ENCODE assay signal across 8 cellular contexts in the genomic region with DNA sequence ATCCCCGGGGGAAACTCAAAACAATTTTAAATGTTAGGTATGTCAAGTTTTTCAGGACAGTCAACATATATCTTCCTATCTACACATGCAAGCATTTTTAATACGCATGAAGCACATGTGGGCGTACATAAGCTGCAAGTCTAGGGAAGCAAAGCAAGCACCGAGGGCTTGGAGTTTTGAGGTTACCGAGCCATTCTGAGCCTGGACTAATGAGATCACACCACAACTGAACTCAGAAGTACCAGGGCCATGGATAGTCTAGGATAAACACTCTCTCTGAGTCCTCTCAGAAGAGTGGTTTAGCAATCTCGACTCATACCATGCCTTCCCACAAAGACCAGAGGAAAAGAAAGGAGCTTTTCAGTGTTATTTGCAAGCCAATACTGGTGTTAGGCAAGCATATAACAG.
DNase-seq lines count a peak whose midpoint lies in the region; ATAC-seq and TF ChIP-seq lines count a peak whose summit lies in the region.

No MANE protein-coding gene starts in this region.

- H3K4me3 ChIP-seq in GM12865 (ENCODE audit: low read depth, low read length) (no peak overlapping the region), muscle layer of colon (ENCODE audit: low read depth in 1 of 2, low read length in 2 of 2) (peak overlapping the region in 1 of 2 donors; percentile 9)

- H3K4me1 ChIP-seq in muscle layer of colon (ENCODE audit: insufficient read depth, low read length) = peaks cover 15% of the 10 kb centered on the region

- no peaks in the 10 kb centered on the region for H3K9me3 ChIP-seq in muscle layer of colon (ENCODE audit: low read length)

- no peak overlapping the region for H3K9ac ChIP-seq in muscle layer of colon (ENCODE audit: low read length)

- peak; percentile 20 for ATAC-seq in HG03039 (IDR thresholded peaks at IDR 0.05; ENCODE audit: unreplicated experiment)
- no peak for ATAC-seq in HG03135 (IDR thresholded peaks at IDR 0.05; ENCODE audit: unreplicated experiment)
- no peak for ATAC-seq in HG02852 (IDR thresholded peaks at IDR 0.05; ENCODE audit: unreplicated experiment)

- no peak for TF ChIP-seq CTCF in GM12865 (IDR thresholded peaks at IDR 0.05; ENCODE audit: insufficient read depth, low read depth, low read length, missing control alignments)

- no peaks in the 10 kb centered on the region for H3K36me3 ChIP-seq in muscle layer of colon (ENCODE audit: insufficient read depth, low read length)

- peak overlapping the region; percentile 38 for H3K27ac ChIP-seq in muscle layer of colon (ENCODE audit: low read depth, low read length)

- DNase-seq in GM12865 (ENCODE audit: low read depth) (peak; percentile 9), astrocyte of the hippocampus (ENCODE audit: low read depth, low spot score) (peak; percentile 71), NCI-H510A (lab: John Stamatoyannopoulos, UW) (no peak), iPS-NIHi11 (ENCODE audit: low spot score) (no peak)

- H3K27me3 ChIP-seq in muscle layer of colon (ENCODE audit: control insufficient read depth in 1 of 2, insufficient read depth in 2 of 2, low read length in 2 of 2) = no peaks in the 10 kb centered on the region

Comparison
In these comparisons a context has a peak if more than half of its experiments do, and no peak if none do; other contexts are left out.
1. DNase-seq: peak in GM12865 (single experiment) and astrocyte of the hippocampus (single experiment); none in NCI-H510A (single experiment) and iPS-NIHi11 (single experiment).